Comparison of ENCODE assay signal across 17 cellular contexts in genomic region chr15:85297537-85297936, GRCh38.
DNase-seq lines count a peak whose midpoint lies in the region; ATAC-seq, FAIRE-seq and TF ChIP-seq lines count a peak whose summit lies in the region.
"Had no signal": no experiment of that assay in that cellular context is flagged by ENCODE, and none has a peak within 500 bp of the region (broad histone marks: within the 10 kb centered on the region; RNA-seq: fewer than 3 reads in every experiment).

No MANE protein-coding gene starts in this region.

- H3K4me3 ChIP-seq in HepG2 (replicated peaks in 1 of 3; ENCODE audit: insufficient read depth in 1 of 3, low read depth in 2 of 3, low read length in 3 of 3) (peak overlapping the region in 2 of 3 experiments; percentile 45 to 67; a peak in 3 of 6 replicates), right lobe of liver (no peak overlapping the region), hepatocyte (no peak overlapping the region)
- H3K4me3 ChIP-seq: A549 had no signal

- intact Hi-C loops in HepG2 (cut with micrococcal nuclease; ENCODE audit: unreplicated experiment) (loop anchor here (2.0 to 10.0 kb wide), 3 partner anchors 33 to 535 kb away; no protein-coding TSS in a partner anchor), right lobe of liver (cut with DNase I) (loop anchor here in 1 of 2 donors (10.0 kb wide), 1 partner anchor 207 kb away; no protein-coding TSS in a partner anchor)

- H3K4me1 ChIP-seq in HepG2 (ENCODE audit: insufficient read depth, low read length) (peaks cover 24% of the 10 kb centered on the region), right lobe of liver (no peaks in the 10 kb centered on the region), hepatocyte (ENCODE audit: insufficient read depth) (no peaks in the 10 kb centered on the region)
- H3K4me1 ChIP-seq: Peyer's patch had no signal

- TF ChIP-seq CTCF in HepG2 (CRISPR knock-in tag; IDR thresholded peaks at IDR 0.05) (no peak), right lobe of liver (IDR thresholded peaks at IDR 0.05) (no peak), hepatocyte (IDR thresholded peaks at IDR 0.05; ENCODE audit: poor library complexity) (no peak)

- H3K9ac ChIP-seq in HepG2 (ENCODE audit: insufficient read depth, low read depth, low read length) = 0 out of 2 replicates have a peak overlapping the region, but pooled peaks have one; percentile 50

- 57% methylated on average over 7 of the region's 7 CpGs for WGBS in HepG2 (ENCODE audit: low lambda C conversion rate)
- WGBS in right lobe of liver (ENCODE audit: insufficient coverage, low coverage, low lambda C conversion rate, missing lambda C conversion rate) = 95% methylated on average over 7 of the region's 7 CpGs
- 91% methylated on average over 7 of the region's 7 CpGs for WGBS in hepatocyte (ENCODE audit: low lambda C conversion rate, missing lambda C conversion rate)

- peak; percentile 7 for DNase-seq in HepG2 (ENCODE audit: low spot score)
- no peak for DNase-seq in right lobe of liver
- DNase-seq in NCI-H82 treated with DMSO at 0.1 percent for 48 hours (lab: John Stamatoyannopoulos, UW; ENCODE audit: unreplicated experiment) = peak; percentile 62
- DNase-seq in hepatocyte (ENCODE audit: low spot score) = no peak
- no peak for DNase-seq in NCI-H146 (lab: John Stamatoyannopoulos, UW)
- DNase-seq: COR-L47, DMS153, EL, Kasumi-1, NCI-H187 treated with DMSO at 0.1 percent for 48 hours, NCI-H446, Peyer's patch had no signal

- no peak overlapping the region for H3K27ac ChIP-seq in HepG2 (ENCODE audit: extremely low read length, insufficient read depth, low read length)
- no peak overlapping the region for H3K27ac ChIP-seq in right lobe of liver
- H3K27ac ChIP-seq in hepatocyte = no peak overlapping the region
- H3K27ac ChIP-seq: C4-2B, Peyer's patch had no signal

- no peaks in the 10 kb centered on the region for H3K9me3 ChIP-seq in HepG2 (ENCODE audit: low read length)
- H3K9me3 ChIP-seq in right lobe of liver = no peaks in the 10 kb centered on the region
- no peaks in the 10 kb centered on the region for H3K9me3 ChIP-seq in hepatocyte (ENCODE audit: low read depth)
- H3K9me3 ChIP-seq: A549, Peyer's patch had no signal

- H3K27me3 ChIP-seq in HepG2 (ENCODE audit: control insufficient read depth in 1 of 2, insufficient read depth in 2 of 2, low read length in 2 of 2) (no peaks in the 10 kb centered on the region), right lobe of liver (no peaks in the 10 kb centered on the region), hepatocyte (no peaks in the 10 kb centered on the region)
- H3K27me3 ChIP-seq: Peyer's patch had no signal

- H3K79me2 ChIP-seq in HepG2 (ENCODE audit: insufficient read depth, low read length) (no peaks in the 10 kb centered on the region), hepatocyte (no peaks in the 10 kb centered on the region)

- TF ChIP-seq POLR2A in HepG2 (IDR thresholded peaks at IDR 0.05; ENCODE audit: insufficient read depth in 1 of 2, low read depth in 2 of 2, low read length in 2 of 2) (no peak), right lobe of liver (IDR thresholded peaks at IDR 0.05) (no peak)

- peak overlapping the region; percentile 81 for H2AFZ ChIP-seq in HepG2 (ENCODE audit: low read length)
- peak overlapping the region; percentile 67 for H2AFZ ChIP-seq in hepatocyte

- H3K4me2 ChIP-seq in HepG2 (ENCODE audit: low read depth, low read length) = peak overlapping the region; percentile 92
- H3K4me2 ChIP-seq in hepatocyte = peak overlapping the region; percentile 74

- no peaks in the 10 kb centered on the region for H3K9me2 ChIP-seq in hepatocyte (replicated peaks; ENCODE audit: insufficient read depth)

- POLR2A ChIA-PET in HepG2 (lab: Yijun Ruan, JAX) = no interaction called here

- CTCF ChIA-PET in HepG2 (lab: Yijun Ruan, JAX; ENCODE audit: low intra/inter-chr PET ratio, low total read pairs) = interaction anchor here (2.1 kb wide), 1 partner anchor 208 kb away, joined by 14 read pairs; no protein-coding TSS in a partner anchor

- FAIRE-seq in HepG2 (lab: Jason Lieb, UNC) = no peak
- FAIRE-seq: A549 had no signal

- ATAC-seq in HepG2 (peak; percentile 45), right lobe of liver (no peak), HG03280 (IDR thresholded peaks at IDR 0.05; ENCODE audit: unreplicated experiment) (no peak), GM21529 (IDR thresholded peaks at IDR 0.05; ENCODE audit: unreplicated experiment) (no peak), HG03520 (IDR thresholded peaks at IDR 0.05; ENCODE audit: unreplicated experiment) (no peak)

- H3K36me3 ChIP-seq in HepG2 (replicated peaks in 1 of 2; ENCODE audit: control insufficient read depth in 1 of 2, insufficient read depth in 2 of 2, low read length in 2 of 2) (no peaks in the 10 kb centered on the region), right lobe of liver (no peaks in the 10 kb centered on the region), hepatocyte (replicated peaks; ENCODE audit: insufficient read depth, low read depth) (no peaks in the 10 kb centered on the region)
- H3K36me3 ChIP-seq: Peyer's patch had no signal

- TF ChIP-seq RAD21 in HepG2 (CRISPR knock-in tag; IDR thresholded peaks at IDR 0.05) = no peak

- no peak for TF ChIP-seq EP300 in HepG2 (IDR thresholded peaks at IDR 0.05; ENCODE audit: low read depth in 2 of 2, low read length in 2 of 2)
- no peak for TF ChIP-seq EP300 in HepG2 (CRISPR knock-in tag; IDR thresholded peaks at IDR 0.05; ENCODE audit: borderline replicate concordance)

- no TSS peak for BruUV-seq in HepG2 (replicated peaks; lab: Mats Ljungman, UMichigan)

- in situ Hi-C loops in HepG2 (cut with HindIII; ENCODE audit: extremely low pct_ligation_motif_present, low pct_unique_long_range_greater_than_20kb) = loop anchor here (25.0 kb wide), 2 partner anchors 415 to 540 kb away; no protein-coding TSS in a partner anchor

- no peaks in the 10 kb centered on the region for H4K20me1 ChIP-seq in HepG2 (ENCODE audit: insufficient read depth, low read length)
- H4K20me1 ChIP-seq in hepatocyte (ENCODE audit: insufficient read depth, poor library complexity, severe bottlenecking) = no peaks in the 10 kb centered on the region

TF ChIP-seq in HepG2, 621 proteins besides CTCF, POLR2A, EP300 and RAD21:
- TF ChIP-seq, protein P1, sequence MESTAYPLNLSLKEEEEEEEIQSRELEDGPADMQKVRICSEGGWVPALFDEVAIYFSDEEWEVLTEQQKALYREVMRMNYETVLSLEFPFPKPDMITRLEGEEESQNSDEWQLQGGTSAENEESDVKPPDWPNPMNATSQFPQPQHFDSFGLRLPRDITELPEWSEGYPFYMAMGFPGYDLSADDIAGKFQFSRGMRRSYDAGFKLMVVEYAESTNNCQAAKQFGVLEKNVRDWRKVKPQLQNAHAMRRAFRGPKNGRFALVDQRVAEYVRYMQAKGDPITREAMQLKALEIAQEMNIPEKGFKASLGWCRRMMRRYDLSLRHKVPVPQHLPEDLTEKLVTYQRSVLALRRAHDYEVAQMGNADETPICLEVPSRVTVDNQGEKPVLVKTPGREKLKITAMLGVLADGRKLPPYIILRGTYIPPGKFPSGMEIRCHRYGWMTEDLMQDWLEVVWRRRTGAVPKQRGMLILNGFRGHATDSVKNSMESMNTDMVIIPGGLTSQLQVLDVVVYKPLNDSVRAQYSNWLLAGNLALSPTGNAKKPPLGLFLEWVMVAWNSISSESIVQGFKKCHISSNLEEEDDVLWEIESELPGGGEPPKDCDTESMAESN (CRISPR knock-in tag; conservative IDR thresholded peaks at IDR 0.05) = peak; percentile 63; the same call in 1 of the 2 replicates
- TF ChIP-seq, protein P2, sequence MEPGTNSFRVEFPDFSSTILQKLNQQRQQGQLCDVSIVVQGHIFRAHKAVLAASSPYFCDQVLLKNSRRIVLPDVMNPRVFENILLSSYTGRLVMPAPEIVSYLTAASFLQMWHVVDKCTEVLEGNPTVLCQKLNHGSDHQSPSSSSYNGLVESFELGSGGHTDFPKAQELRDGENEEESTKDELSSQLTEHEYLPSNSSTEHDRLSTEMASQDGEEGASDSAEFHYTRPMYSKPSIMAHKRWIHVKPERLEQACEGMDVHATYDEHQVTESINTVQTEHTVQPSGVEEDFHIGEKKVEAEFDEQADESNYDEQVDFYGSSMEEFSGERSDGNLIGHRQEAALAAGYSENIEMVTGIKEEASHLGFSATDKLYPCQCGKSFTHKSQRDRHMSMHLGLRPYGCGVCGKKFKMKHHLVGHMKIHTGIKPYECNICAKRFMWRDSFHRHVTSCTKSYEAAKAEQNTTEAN (CRISPR knock-in tag; conservative IDR thresholded peaks at IDR 0.05) = no peak
- TF ChIP-seq GZF1 (CRISPR knock-in tag; IDR thresholded peaks at IDR 0.05) = peak; percentile 99

Comparison
In these comparisons a context has a peak if more than half of its experiments do, and no peak if none do; other contexts are left out.
1. DNase-seq: peak in HepG2 (single experiment) and NCI-H82 treated with DMSO at 0.1 percent for 48 hours (single experiment); none in right lobe of liver (0 of 3), hepatocyte (single experiment) and NCI-H146 (single experiment).
2. H3K4me3 ChIP-seq: peak in HepG2 (2 of 3); none in right lobe of liver (0 of 3) and hepatocyte (single experiment).